Comparison of ENCODE assay signal across 39 cellular contexts in genomic region chrX:19129694-19130093, GRCh38. TPM values are rescaled to one million over a fixed set of nuclear protein-coding genes. Genes with fewer than 3 reads are reported as not detected.
"Had no signal": no experiment of that assay in that cellular context is flagged by ENCODE, and none has a peak within 500 bp of the region (broad histone marks: within the 10 kb centered on the region; RNA-seq: fewer than 3 reads in every experiment).

No MANE protein-coding gene starts in this region.

- FAIRE-seq: bronchial epithelial cell, TTC549 had no signal

- H3K36me3 Mint-ChIP-seq: activated CD8-positive, alpha-beta memory T cell treated with anti-CD3 and anti-CD28 coated beads, Interleukin-2, amount 10 ng/mL, durations not matched to agents 7 days and 5 days; activated naive CD4-positive, alpha-beta T cell treated with anti-CD3 and anti-CD28 coated beads, Interleukin-2, amount 10 ng/mL, durations not matched to agents 7 days and 5 days; activated naive CD4-positive, alpha-beta T cell treated with anti-CD3 and anti-CD28 coated beads, Interleukin-2, amount 50 U/mL, for 24 hours; activated naive CD8-positive, alpha-beta T cell; activated naive CD8-positive, alpha-beta T cell treated with anti-CD3 and anti-CD28 coated beads, Interleukin-2, amount 10 ng/mL, durations not matched to agents 7 days and 5 days; brain had no signal

- H3K27me3 Mint-ChIP-seq: activated CD4-positive, alpha-beta T cell treated with anti-CD3 and anti-CD28 coated beads, Interleukin-2, amount 10 ng/mL, durations not matched to agents 7 days and 5 days had no signal

- H3K4me3 ChIP-seq: ascending aorta, cardiac muscle cell had no signal

- H3K4me1 ChIP-seq: ascending aorta had no signal

- ATAC-seq: activated CD4-positive, alpha-beta T cell treated with anti-CD3 and anti-CD28 coated beads for 36 hours; activated CD4-positive, CD25-positive, alpha-beta regulatory T cell treated with anti-CD3 and anti-CD28 coated beads, Interleukin-2, amount 50 U/mL, for 24 hours; activated CD8-positive, alpha-beta memory T cell treated with anti-CD3 and anti-CD28 coated beads, Interleukin-2, amount 10 ng/mL, durations not matched to agents 7 days and 5 days; activated CD8-positive, alpha-beta T cell treated with anti-CD3 and anti-CD28 coated beads, Interleukin-2, amount 10 ng/mL, durations not matched to agents 7 days and 5 days; activated naive CD8-positive, alpha-beta T cell treated with anti-CD3 and anti-CD28 coated beads, Interleukin-2, amount 50 U/mL, for 24 hours had no signal

- H3K9me3 ChIP-seq: ascending aorta had no signal

- H3K4me1 Mint-ChIP-seq: activated CD4-positive, alpha-beta memory T cell treated with anti-CD3 and anti-CD28 coated beads, Interleukin-2, amount 10 ng/mL, durations not matched to agents 7 days and 5 days; activated CD4-positive, alpha-beta T cell treated with anti-CD3 and anti-CD28 coated beads for 36 hours; activated CD4-positive, alpha-beta T cell treated with anti-CD3 and anti-CD28 coated beads, Interleukin-2, amount 10 ng/mL, durations not matched to agents 7 days and 5 days; activated CD8-positive, alpha-beta memory T cell treated with anti-CD3 and anti-CD28 coated beads, Interleukin-2, amount 10 ng/mL, durations not matched to agents 7 days and 5 days; activated naive CD4-positive, alpha-beta T cell treated with anti-CD3 and anti-CD28 coated beads, Interleukin-2, amount 10 ng/mL, durations not matched to agents 7 days and 5 days; activated naive CD4-positive, alpha-beta T cell treated with anti-CD3 and anti-CD28 coated beads, Interleukin-2, amount 50 U/mL, for 24 hours; activated naive CD8-positive, alpha-beta T cell treated with anti-CD3 and anti-CD28 coated beads, Interleukin-2, amount 10 ng/mL, durations not matched to agents 7 days and 5 days; activated naive CD8-positive, alpha-beta T cell treated with anti-CD3 and anti-CD28 coated beads, Interleukin-2, amount 50 U/mL, for 24 hours; central memory CD8-positive, alpha-beta T cell had no signal

- H3K27ac Mint-ChIP-seq: activated CD4-positive, alpha-beta memory T cell treated with anti-CD3 and anti-CD28 coated beads, Interleukin-2, amount 10 ng/mL, durations not matched to agents 7 days and 5 days; activated CD4-positive, alpha-beta T cell treated with anti-CD3 and anti-CD28 coated beads for 36 hours; activated CD4-positive, alpha-beta T cell treated with anti-CD3 and anti-CD28 coated beads, Interleukin-2, amount 10 ng/mL, durations not matched to agents 7 days and 5 days; activated CD8-positive, alpha-beta memory T cell treated with anti-CD3 and anti-CD28 coated beads, Interleukin-2, amount 10 ng/mL, durations not matched to agents 7 days and 5 days; activated CD8-positive, alpha-beta T cell treated with anti-CD3 and anti-CD28 coated beads, Interleukin-2, amount 10 ng/mL, durations not matched to agents 7 days and 5 days; activated naive CD4-positive, alpha-beta T cell treated with anti-CD3 and anti-CD28 coated beads, Interleukin-2, amount 10 ng/mL, durations not matched to agents 7 days and 5 days; activated naive CD4-positive, alpha-beta T cell treated with anti-CD3 and anti-CD28 coated beads, Interleukin-2, amount 50 U/mL, for 24 hours; activated naive CD8-positive, alpha-beta T cell; activated naive CD8-positive, alpha-beta T cell treated with anti-CD3 and anti-CD28 coated beads, Interleukin-2, amount 10 ng/mL, durations not matched to agents 7 days and 5 days; activated naive CD8-positive, alpha-beta T cell treated with anti-CD3 and anti-CD28 coated beads, Interleukin-2, amount 50 U/mL, for 24 hours; activated T-cell treated with anti-CD3 and anti-CD28 coated beads, Interleukin-2, amount 50 U/mL, for 24 hours; activated T-helper 2 cell treated with anti-CD3 and anti-CD28 coated beads, Interferon-gamma antibody, Interleukin-2, Interleukin-4, amounts not matched to agents 10 μg/mL and 5 μg/mL and 100 μg/mL, durations not matched to agents 14 hours and 24 hours and 36 hours; brain; T-helper 1 cell treated with Interleukin-12 subunit alpha and Interleukin-12 subunit beta and Interleukin-4 antibody, amounts not matched to agents 30 μg/mL and 1 μg/mL, for 36 hours; T-helper 2 cell treated with Interferon-gamma antibody and Interleukin-4, amounts not matched to agents 5 μg/mL and 100 μg/mL, for 36 hours had no signal

- H3K27ac ChIP-seq: ascending aorta, cardiac muscle cell, VCaP had no signal

- H3K9me3 Mint-ChIP-seq: activated CD4-positive, alpha-beta memory T cell treated with anti-CD3 and anti-CD28 coated beads, Interleukin-2, amount 10 ng/mL, durations not matched to agents 7 days and 5 days; activated CD4-positive, alpha-beta T cell treated with anti-CD3 and anti-CD28 coated beads, Interleukin-2, amount 10 ng/mL, durations not matched to agents 7 days and 5 days; activated naive CD4-positive, alpha-beta T cell treated with anti-CD3 and anti-CD28 coated beads, Interleukin-2, amount 10 ng/mL, durations not matched to agents 7 days and 5 days; activated naive CD4-positive, alpha-beta T cell treated with anti-CD3 and anti-CD28 coated beads, Interleukin-2, amount 50 U/mL, for 24 hours; activated naive CD8-positive, alpha-beta T cell treated with anti-CD3 and anti-CD28 coated beads, Interleukin-2, amount 10 ng/mL, durations not matched to agents 7 days and 5 days; activated naive CD8-positive, alpha-beta T cell treated with anti-CD3 and anti-CD28 coated beads, Interleukin-2, amount 50 U/mL, for 24 hours; activated T-cell treated with anti-CD3 and anti-CD28 coated beads, Interleukin-2, amount 50 U/mL, for 24 hours; activated T-helper 2 cell treated with anti-CD3 and anti-CD28 coated beads, Interferon-gamma antibody, Interleukin-2, Interleukin-4, amounts not matched to agents 10 μg/mL and 5 μg/mL and 100 μg/mL, durations not matched to agents 14 hours and 24 hours and 36 hours; central memory CD8-positive, alpha-beta T cell; T-helper 1 cell treated with Interleukin-12 subunit alpha and Interleukin-12 subunit beta and Interleukin-4 antibody, amounts not matched to agents 30 μg/mL and 1 μg/mL, for 36 hours; T-helper 2 cell treated with Interferon-gamma antibody and Interleukin-4, amounts not matched to agents 5 μg/mL and 100 μg/mL, for 36 hours had no signal

- DNase-seq: activated CD4-positive, alpha-beta memory T cell treated with anti-CD3 and anti-CD28 coated beads, Interleukin-2, amount 10 ng/mL, durations not matched to agents 7 days and 5 days; activated CD4-positive, alpha-beta T cell treated with anti-CD3 and anti-CD28 coated beads for 1 hour; activated CD4-positive, alpha-beta T cell treated with anti-CD3 and anti-CD28 coated beads for 36 hours; activated CD4-positive, alpha-beta T cell treated with anti-CD3 and anti-CD28 coated beads for 48 hours; activated CD4-positive, alpha-beta T cell treated with anti-CD3 and anti-CD28 coated beads, Interleukin-2, amount 10 ng/mL, durations not matched to agents 7 days and 5 days; activated CD4-positive, alpha-beta T cell treated with anti-CD3 and anti-CD28 coated beads, Interleukin-2, amount 50 U/mL, for 48 hours; activated CD4-positive, CD25-positive, alpha-beta regulatory T cell; activated CD8-positive, alpha-beta memory T cell treated with anti-CD3 and anti-CD28 coated beads for 24 hours; activated CD8-positive, alpha-beta memory T cell treated with anti-CD3 and anti-CD28 coated beads, Interleukin-2, amount 10 ng/mL, durations not matched to agents 7 days and 5 days; activated CD8-positive, alpha-beta memory T cell treated with anti-CD3 and anti-CD28 coated beads, Interleukin-2, amount 50 U/mL, for 48 hours; activated CD8-positive, alpha-beta T cell treated with anti-CD3 and anti-CD28 coated beads, Interleukin-2, amount 10 ng/mL, durations not matched to agents 7 days and 5 days; activated effector memory CD4-positive, alpha-beta T cell treated with Interleukin-2 at 50 U/mL for 16 hours; activated gamma-delta T cell; activated naive CD4-positive, alpha-beta T cell treated with anti-CD3 and anti-CD28 coated beads, Interleukin-2, amount 10 ng/mL, durations not matched to agents 7 days and 5 days; activated naive CD4-positive, alpha-beta T cell treated with Interleukin-2 at 50 U/mL for 16 hours; activated naive CD8-positive, alpha-beta T cell treated with anti-CD3 and anti-CD28 coated beads, Interleukin-2, amount 10 ng/mL, durations not matched to agents 7 days and 5 days; activated naive CD8-positive, alpha-beta T cell treated with anti-CD3 and anti-CD28 coated beads, Interleukin-2, amount 50 U/mL, for 24 hours; activated T-cell treated with anti-CD3 and anti-CD28 coated beads, Interleukin-2, amount 50 U/mL, for 24 hours; activated T-cell treated with anti-CD3 and anti-CD28 coated beads, Interleukin-2, amount 50 U/mL, for 48 hours; amygdala; anterior cingulate cortex; caudate nucleus; cerebellar nuclear complex; T-helper 1 cell; T-helper 2 cell; T-helper 9 cell had no signal

- H3K4me3 Mint-ChIP-seq: activated CD4-positive, alpha-beta memory T cell treated with anti-CD3 and anti-CD28 coated beads, Interleukin-2, amount 10 ng/mL, durations not matched to agents 7 days and 5 days; activated CD4-positive, alpha-beta T cell treated with anti-CD3 and anti-CD28 coated beads for 36 hours; activated CD4-positive, alpha-beta T cell treated with anti-CD3 and anti-CD28 coated beads, Interleukin-2, amount 10 ng/mL, durations not matched to agents 7 days and 5 days; activated CD8-positive, alpha-beta memory T cell treated with anti-CD3 and anti-CD28 coated beads, Interleukin-2, amount 10 ng/mL, durations not matched to agents 7 days and 5 days; activated CD8-positive, alpha-beta T cell treated with anti-CD3 and anti-CD28 coated beads, Interleukin-2, amount 10 ng/mL, durations not matched to agents 7 days and 5 days; activated naive CD4-positive, alpha-beta T cell treated with anti-CD3 and anti-CD28 coated beads, Interleukin-2, amount 10 ng/mL, durations not matched to agents 7 days and 5 days; activated naive CD4-positive, alpha-beta T cell treated with anti-CD3 and anti-CD28 coated beads, Interleukin-2, amount 50 U/mL, for 24 hours; activated naive CD8-positive, alpha-beta T cell; activated naive CD8-positive, alpha-beta T cell treated with anti-CD3 and anti-CD28 coated beads, Interleukin-2, amount 10 ng/mL, durations not matched to agents 7 days and 5 days; activated naive CD8-positive, alpha-beta T cell treated with anti-CD3 and anti-CD28 coated beads, Interleukin-2, amount 50 U/mL, for 24 hours; activated T-cell treated with anti-CD3 and anti-CD28 coated beads, Interleukin-2, amount 50 U/mL, for 24 hours; brain; central memory CD8-positive, alpha-beta T cell; T-helper 1 cell treated with Interleukin-12 subunit alpha and Interleukin-12 subunit beta and Interleukin-4 antibody, amounts not matched to agents 30 μg/mL and 1 μg/mL, for 36 hours; T-helper 2 cell treated with Interferon-gamma antibody and Interleukin-4, amounts not matched to agents 5 μg/mL and 100 μg/mL, for 36 hours had no signal

RNA-seq across cellular contexts. Expression of gene ADGRG2, which starts 7.4 kb away (rescaled TPM):
- total RNA-seq: activated CD4-positive, alpha-beta memory T cell treated with anti-CD3 and anti-CD28 coated beads, Interleukin-2, amount 10 ng/mL, durations not matched to agents 7 days and 5 days; activated CD4-positive, alpha-beta T cell treated with anti-CD3 and anti-CD28 coated beads for 36 hours; activated CD4-positive, alpha-beta T cell treated with anti-CD3 and anti-CD28 coated beads, Interleukin-2, amount 10 ng/mL, durations not matched to agents 7 days and 5 days; activated CD8-positive, alpha-beta memory T cell treated with anti-CD3 and anti-CD28 coated beads, Interleukin-2, amount 10 ng/mL, durations not matched to agents 7 days and 5 days; activated CD8-positive, alpha-beta T cell treated with anti-CD3 and anti-CD28 coated beads, Interleukin-2, amount 10 ng/mL, durations not matched to agents 7 days and 5 days; activated naive CD8-positive, alpha-beta T cell treated with anti-CD3 and anti-CD28 coated beads, Interleukin-2, amount 10 ng/mL, durations not matched to agents 7 days and 5 days; activated T-helper 2 cell treated with anti-CD3 and anti-CD28 coated beads, Interferon-gamma antibody, Interleukin-2, Interleukin-4, amounts not matched to agents 10 μg/mL and 5 μg/mL and 100 μg/mL, durations not matched to agents 14 hours and 24 hours and 36 hours had no signal
